ENCODE assay signal across 24 cellular contexts in genomic region chr6:93323630-93324029, GRCh38.
"Had no signal": no experiment of that assay in that cellular context is flagged by ENCODE, and none has a peak within 500 bp of the region (broad histone marks: within the 10 kb centered on the region; RNA-seq: fewer than 3 reads in every experiment).

No MANE protein-coding gene starts in this region.

- DNase-seq: hippocampal formation; left ventricle myocardium inferior; mesendoderm; mucosa of descending colon; naive thymus-derived CD4-positive, alpha-beta T cell; ovary; stimulated activated CD4-positive, alpha-beta T cell treated with anti-CD3 and anti-CD28 coated beads, Interleukin-12 subunit alpha, Interleukin-12 subunit beta, amount 100 ng/mL, for 4 hours; stimulated activated CD4-positive, alpha-beta T cell treated with anti-CD3 and anti-CD28 coated beads, Interleukin-15, amount 100 ng/mL, for 24 hours; stimulated activated CD4-positive, alpha-beta T cell treated with anti-CD3 and anti-CD28 coated beads, Interleukin-4, amount 100 ng/mL, for 24 hours; stimulated activated naive CD4-positive, alpha-beta T cell; stimulated activated naive CD8-positive, alpha-beta T cell treated with anti-CD3 and anti-CD28 coated beads, Interleukin-15, amount 100 ng/mL, for 72 hours; substantia nigra; testis; thyroid gland; transverse colon; upper lobe of left lung had no signal

- H3K9me3 ChIP-seq: left ventricle myocardium inferior, mucosa of descending colon, ovary, right atrium auricular region, testis, thyroid gland, transverse colon, upper lobe of left lung, vagina had no signal

- H3K4me1 ChIP-seq: left ventricle myocardium inferior, right atrium auricular region, testis, thyroid gland, transverse colon, upper lobe of left lung, vagina had no signal

- FAIRE-seq: islet of Langerhans had no signal

- H3K36me3 ChIP-seq: left ventricle myocardium inferior, ovary, right atrium auricular region, thyroid gland, transverse colon, upper lobe of left lung, vagina had no signal

- ATAC-seq: mucosa of descending colon; naive thymus-derived CD4-positive, alpha-beta T cell; natural killer cell treated with Interleukin-12 subunit alpha and Interleukin-12 subunit beta and Interleukin-15 and Interleukin-18, amount 100 ng/mL, for 72 hours; sciatic nerve; stimulated activated effector memory CD8-positive, alpha-beta T cell treated with anti-CD3 and anti-CD28 coated beads, Interleukin-12 subunit alpha, Interleukin-12 subunit beta, amount 100 ng/mL, for 72 hours; stimulated activated naive CD8-positive, alpha-beta T cell treated with anti-CD3 and anti-CD28 coated beads, Interleukin-15, amount 100 ng/mL, for 72 hours had no signal

- H3K27ac ChIP-seq: left ventricle myocardium inferior, ovary, right atrium auricular region, skin epidermis, testis, thyroid gland, transverse colon, upper lobe of left lung, vagina had no signal

- H3K27me3 ChIP-seq: ovary, right atrium auricular region, testis, thyroid gland, transverse colon, upper lobe of left lung, vagina had no signal

- H3K4me3 ChIP-seq: left ventricle myocardium inferior, lung, mucosa of descending colon, ovary, right atrium auricular region, skin epidermis, testis, thyroid gland, transverse colon, upper lobe of left lung, vagina had no signal
